8 cellular contexts compared by ENCODE assay signal in the genomic region with DNA sequence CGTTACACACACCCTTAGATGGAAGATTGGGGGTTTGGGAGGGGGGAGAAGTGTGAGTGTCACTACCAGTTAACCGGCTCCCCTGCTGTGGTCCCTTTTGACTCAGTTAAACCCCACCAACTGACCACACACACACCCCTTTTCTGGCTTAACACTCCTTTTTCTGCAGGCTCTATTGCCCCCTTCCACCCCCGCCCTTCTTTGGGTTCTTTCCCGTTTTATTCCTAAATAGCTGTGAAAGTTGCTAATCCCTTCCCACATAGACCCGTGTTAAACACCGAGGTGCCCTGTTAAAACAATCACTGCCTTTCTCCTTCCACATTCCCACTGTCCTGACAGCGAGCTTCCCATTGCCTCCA. TPM values are rescaled to one million over a fixed set of nuclear protein-coding genes. Genes with fewer than 3 reads are reported as not detected.
DNase-seq lines count a peak whose midpoint lies in the region; ATAC-seq and TF ChIP-seq lines count a peak whose summit lies in the region.

No MANE protein-coding gene starts in this region.

- H3K27me3 ChIP-seq in BE2C (peaks cover 92% of the 10 kb centered on the region), MM.1S (replicated peaks; ENCODE audit: insufficient read depth, low read length) (peaks cover 14% of the 10 kb centered on the region), duodenal mucosa (ENCODE audit: control insufficient read depth in 1 of 2, insufficient read depth in 2 of 2, low read length in 2 of 2) (no peaks in the 10 kb centered on the region)

- no peaks in the 10 kb centered on the region for H4K20me1 ChIP-seq in MM.1S (ENCODE audit: insufficient read depth, low read length)

- no peaks in the 10 kb centered on the region for H3K9me2 ChIP-seq in MM.1S (replicated peaks; ENCODE audit: insufficient read depth, low read length)

- TF ChIP-seq CTCF in BE2C (IDR thresholded peaks at IDR 0.05; ENCODE audit: low read depth, low read length) (no peak), MM.1S (IDR thresholded peaks at IDR 0.05; ENCODE audit: low read length) (no peak), nephron progenitor cell (IDR thresholded peaks at IDR 0.05) (no peak)

- H3K4me2 ChIP-seq in MM.1S (ENCODE audit: low read depth, low read length): peak overlapping the region; percentile 74

- H3K36me3 ChIP-seq in BE2C: no peaks in the 10 kb centered on the region
- no peaks in the 10 kb centered on the region for H3K36me3 ChIP-seq in MM.1S (replicated peaks; ENCODE audit: insufficient read depth, low read length)
- no peaks in the 10 kb centered on the region for H3K36me3 ChIP-seq in duodenal mucosa (ENCODE audit: control insufficient read depth in 1 of 2, insufficient read depth in 2 of 2, low read length in 2 of 2)

- H3K27me3 Mint-ChIP-seq in nephron progenitor cell (ENCODE audit: low read depth, poor library complexity): peaks cover 71% of the 10 kb centered on the region

- peak overlapping the region; percentile 86 for H3K4me3 Mint-ChIP-seq in nephron progenitor cell

- H3F3A ChIP-seq in MM.1S (ENCODE audit: insufficient read depth, low read length): 0 out of 2 replicates have a peak, but pooled peaks cover 8% of the 10 kb centered on the region

- peaks cover 15% of the 10 kb centered on the region for H3K4me1 Mint-ChIP-seq in nephron progenitor cell

- H3K27ac Mint-ChIP-seq in nephron progenitor cell: no peak overlapping the region

- H2AFZ ChIP-seq in MM.1S (ENCODE audit: low read length): peak overlapping the region; percentile 57

- ATAC-seq in GM18858 (IDR thresholded peaks at IDR 0.05; ENCODE audit: unreplicated experiment): no peak

- H3K9me3 ChIP-seq in BE2C (no peaks in the 10 kb centered on the region), MM.1S (replicated peaks; ENCODE audit: insufficient read depth, low read length) (no peaks in the 10 kb centered on the region), duodenal mucosa (ENCODE audit: control insufficient read depth in 1 of 2, low read length in 2 of 2) (no peaks in the 10 kb centered on the region)

- no peaks in the 10 kb centered on the region for H3K9me3 Mint-ChIP-seq in nephron progenitor cell

- no peaks in the 10 kb centered on the region for H3K4me1 ChIP-seq in BE2C
- H3K4me1 ChIP-seq in MM.1S (ENCODE audit: low read length): no peaks in the 10 kb centered on the region
- peaks cover 5 to 7% of the 10 kb centered on the region in 2 donors for H3K4me1 ChIP-seq in duodenal mucosa (ENCODE audit: control insufficient read depth in 1 of 2, insufficient read depth in 2 of 2, low read length in 2 of 2)

- no peaks in the 10 kb centered on the region for H3K79me2 ChIP-seq in MM.1S (ENCODE audit: low read length)

- H3K27ac ChIP-seq in MM.1S (ENCODE audit: low read length) (no peak overlapping the region), duodenal mucosa (ENCODE audit: low read depth, low read length) (no peak overlapping the region)

- H3K9ac ChIP-seq in MM.1S (ENCODE audit: low read length): peak overlapping the region; percentile 14; the same call in 1 of the 2 replicates
- H3K9ac ChIP-seq in duodenal mucosa (ENCODE audit: low read depth in 1 of 2, low read length in 2 of 2): peak overlapping the region; percentile 56 to 59

- H3K36me3 Mint-ChIP-seq in nephron progenitor cell (ENCODE audit: low read depth): no peaks in the 10 kb centered on the region

- no peak for DNase-seq in BE2C
- DNase-seq in MM.1S: no peak
- no peak for DNase-seq in nephron progenitor cell
- no peak for DNase-seq in NAMALWA (ENCODE audit: low spot score)
- no peak for DNase-seq in NCI-H2029 treated with DMSO at 0.1 percent for 48 hours (lab: John Stamatoyannopoulos, UW)
- no peak for DNase-seq in NCI-H345 (lab: John Stamatoyannopoulos, UW)

- peak overlapping the region; percentile 84 for H3K4me3 ChIP-seq in BE2C (ENCODE audit: low read depth, low read length)
- peak overlapping the region; percentile 68 for H3K4me3 ChIP-seq in MM.1S (ENCODE audit: low read length)
- H3K4me3 ChIP-seq in duodenal mucosa (ENCODE audit: low read depth in 1 of 2, low read length in 2 of 2): peak overlapping the region; percentile 89 to 99

RNA-seq across cellular contexts. Expression of gene NR3C2, which starts 3.7 kb away (rescaled TPM):
- polyA plus RNA-seq in BE2C (2012; ENCODE audit: insufficient read depth, insufficient read length, low read depth): not detected
